Comparison of ENCODE assay signal across 17 cellular contexts in genomic region chr17:14334919-14335318, GRCh38. TPM values are rescaled to one million over a fixed set of nuclear protein-coding genes. Genes with fewer than 3 reads are reported as not detected.
DNase-seq lines count a peak whose midpoint lies in the region; ATAC-seq and TF ChIP-seq lines count a peak whose summit lies in the region.
"Had no signal": no experiment of that assay in that cellular context is flagged by ENCODE, and none has a peak within 500 bp of the region (broad histone marks: within the 10 kb centered on the region; RNA-seq: fewer than 3 reads in every experiment).

No MANE protein-coding gene starts in this region.

- H3K27me3 ChIP-seq in CD8-positive, alpha-beta memory T cell (ENCODE audit: insufficient read depth, low read length, poor library complexity, severe bottlenecking): no peaks in the 10 kb centered on the region
- H3K27me3 ChIP-seq in right lobe of liver: no peaks in the 10 kb centered on the region
- H3K27me3 ChIP-seq: pancreas, thyroid gland had no signal

- POLR2A ChIA-PET in CD8-positive, alpha-beta memory T cell (lab: Charles Lee): no interaction called here

- H3K4me1 ChIP-seq in CD8-positive, alpha-beta memory T cell (ENCODE audit: insufficient read depth, low read length): peaks cover 71% of the 10 kb centered on the region
- peaks cover 0 to 54% (median 26%) of the 10 kb centered on the region in 4 donors for H3K4me1 ChIP-seq in right lobe of liver
- H3K4me1 ChIP-seq: pancreas, thyroid gland had no signal

- H3K27ac ChIP-seq in CD8-positive, alpha-beta memory T cell (ENCODE audit: low read depth, low read length): no peak overlapping the region
- peak overlapping the region; percentile 3 to 48 (median 27) for H3K27ac ChIP-seq in right lobe of liver
- H3K27ac ChIP-seq: pancreas, thyroid gland had no signal

- intact Hi-C loops in right lobe of liver (cut with DNase I): no loop called here

- CTCF ChIA-PET in CD8-positive, alpha-beta memory T cell (lab: Charles Lee): no interaction called here

- ATAC-seq in right lobe of liver: peak in 1 of 4 donors; percentile 50
- ATAC-seq: left lobe of liver, pancreas had no signal

- no peaks in the 10 kb centered on the region for H3K9me3 Mint-ChIP-seq in CD8-positive, alpha-beta memory T cell
- no peaks in the 10 kb centered on the region for H3K9me3 Mint-ChIP-seq in activated naive CD8-positive, alpha-beta T cell treated with anti-CD3 and anti-CD28 coated beads for 36 hours

- DNase-seq in CD1c-positive myeloid dendritic cell (ENCODE audit: extremely low spot score): peak; percentile 54
- no peak for DNase-seq in CD8-positive, alpha-beta memory T cell
- DNase-seq in activated naive CD8-positive, alpha-beta T cell treated with anti-CD3 and anti-CD28 coated beads for 36 hours: no peak
- DNase-seq in right lobe of liver: no peak
- DNase-seq in DMS79 treated with DMSO at 0.1 percent for 48 hours (lab: John Stamatoyannopoulos, UW): no peak
- no peak for DNase-seq in foreskin fibroblast
- DNase-seq in DMS53 (lab: John Stamatoyannopoulos, UW): no peak
- DNase-seq: activated CD4-positive, CD25-positive, alpha-beta regulatory T cell treated with anti-CD3 and anti-CD28 coated beads, Interleukin-2, amount 50 U/mL, for 72 hours; activated T-cell treated with anti-CD3 and anti-CD28 coated beads, Interleukin-2, amount 50 U/mL, for 1 hour; DND-41; foreskin melanocyte; NCI-H2171; NCI-H69; pancreas; stimulated activated CD4-positive, alpha-beta T cell treated with anti-CD3 and anti-CD28 coated beads, Interleukin-4, amount 100 ng/mL, for 24 hours; thyroid gland had no signal

- H3K27ac Mint-ChIP-seq in CD8-positive, alpha-beta memory T cell: peak overlapping the region in 6 of 8 donors; percentile 10 to 81 (median 30)
- H3K27ac Mint-ChIP-seq in activated naive CD8-positive, alpha-beta T cell treated with anti-CD3 and anti-CD28 coated beads for 36 hours: peak overlapping the region; percentile 69

- no peaks in the 10 kb centered on the region for H3K9me3 ChIP-seq in CD8-positive, alpha-beta memory T cell (ENCODE audit: low read length)
- no peaks in the 10 kb centered on the region for H3K9me3 ChIP-seq in right lobe of liver
- H3K9me3 ChIP-seq: pancreas, thyroid gland had no signal

- H3K36me3 ChIP-seq in CD8-positive, alpha-beta memory T cell (ENCODE audit: insufficient read depth, low read length): no peaks in the 10 kb centered on the region
- H3K36me3 ChIP-seq in right lobe of liver: no peaks in the 10 kb centered on the region
- H3K36me3 ChIP-seq: pancreas, thyroid gland had no signal

- TF ChIP-seq POLR2A in right lobe of liver (IDR thresholded peaks at IDR 0.05): no peak

- WGBS in right lobe of liver (ENCODE audit: insufficient coverage, low coverage, low lambda C conversion rate, missing lambda C conversion rate): 9% methylated on average over 2 of the region's 2 CpGs

- H3K4me3 ChIP-seq in CD8-positive, alpha-beta memory T cell (ENCODE audit: low read length): no peak overlapping the region
- H3K4me3 ChIP-seq in right lobe of liver (no peak overlapping the region), foreskin fibroblast (ENCODE audit: low read depth in 1 of 2, low read length in 2 of 2) (no peak overlapping the region)
- H3K4me3 ChIP-seq: pancreas, thyroid gland had no signal

- H3K27me3 Mint-ChIP-seq in CD8-positive, alpha-beta memory T cell: no peaks in the 10 kb centered on the region
- H3K27me3 Mint-ChIP-seq in activated naive CD8-positive, alpha-beta T cell treated with anti-CD3 and anti-CD28 coated beads for 36 hours: no peaks in the 10 kb centered on the region

- TF ChIP-seq CTCF in right lobe of liver (IDR thresholded peaks at IDR 0.05): no peak
- no peak for TF ChIP-seq CTCF in foreskin fibroblast (IDR thresholded peaks at IDR 0.05; ENCODE audit: low read depth, low read length)

- peaks cover 0 to 3% (median 2%) of the 10 kb centered on the region in 3 donors for H3K36me3 Mint-ChIP-seq in CD8-positive, alpha-beta memory T cell
- peaks cover 25% of the 10 kb centered on the region for H3K36me3 Mint-ChIP-seq in activated naive CD8-positive, alpha-beta T cell treated with anti-CD3 and anti-CD28 coated beads for 36 hours

- H3K4me3 Mint-ChIP-seq in CD8-positive, alpha-beta memory T cell: peak overlapping the region in 2 of 7 donors; percentile 19 to 20
- no peak overlapping the region for H3K4me3 Mint-ChIP-seq in activated naive CD8-positive, alpha-beta T cell treated with anti-CD3 and anti-CD28 coated beads for 36 hours

- peaks cover 73 to 92% (median 92%) of the 10 kb centered on the region in 3 donors for H3K4me1 Mint-ChIP-seq in CD8-positive, alpha-beta memory T cell
- peaks cover 90% of the 10 kb centered on the region for H3K4me1 Mint-ChIP-seq in activated naive CD8-positive, alpha-beta T cell treated with anti-CD3 and anti-CD28 coated beads for 36 hours

RNA-seq across cellular contexts. Expression of gene HS3ST3B1, which starts 34.0 kb away (rescaled TPM):
- 1 to 10 TPM; 5.5 to 6.0 TPM for total RNA-seq in CD8-positive, alpha-beta memory T cell
- polyA plus RNA-seq in CD8-positive, alpha-beta memory T cell: 11.0 TPM
- 1 to 10 TPM; 5.8 to 5.9 TPM for total RNA-seq in activated naive CD8-positive, alpha-beta T cell treated with anti-CD3 and anti-CD28 coated beads for 36 hours
- total RNA-seq in right lobe of liver: 10 to 100 TPM; 22.5 to 36.6 (median 28.2) TPM
